ENCODE assay signal across 9 cellular contexts in genomic region chr2:54503192-54503591, GRCh38. TPM values are rescaled to one million over a fixed set of nuclear protein-coding genes. Genes with fewer than 3 reads are reported as not detected.
DNase-seq lines count a peak whose midpoint lies in the region; ATAC-seq and TF ChIP-seq lines count a peak whose summit lies in the region.
"Had no signal": no experiment of that assay in that cellular context is flagged by ENCODE, and none has a peak within 500 bp of the region (broad histone marks: within the 10 kb centered on the region; RNA-seq: fewer than 3 reads in every experiment).

No MANE protein-coding gene starts in this region.

- peak overlapping the region in 2 of 5 experiments; percentile 43 to 52 for H3K27ac Mint-ChIP-seq in brain
- H3K27ac Mint-ChIP-seq: immature natural killer cell had no signal

- no peaks in the 10 kb centered on the region for H3K36me3 Mint-ChIP-seq in brain
- H3K36me3 Mint-ChIP-seq: immature natural killer cell had no signal

- no peaks in the 10 kb centered on the region for H4K20me1 ChIP-seq in OCI-LY1 (ENCODE audit: insufficient read depth, low read length)

- H3K9me2 ChIP-seq in OCI-LY1 (ENCODE audit: low read depth, low read length) = no peaks in the 10 kb centered on the region

- no peak overlapping the region; the same call in 1 of the 2 replicates for H2AFZ ChIP-seq in OCI-LY1 (ENCODE audit: low read length)

- H3K27me3 ChIP-seq in OCI-LY1 (ENCODE audit: insufficient read depth, low read length) = no peaks in the 10 kb centered on the region

- no peak overlapping the region for H3K9ac ChIP-seq in OCI-LY1 (ENCODE audit: low read length)

- H3K27ac ChIP-seq in OCI-LY1 (ENCODE audit: low read depth, low read length, poor library complexity, severe bottlenecking) = no peak overlapping the region

- ATAC-seq in mucosa of descending colon (peak; percentile 34), GM21423 (IDR thresholded peaks at IDR 0.05; ENCODE audit: unreplicated experiment) (no peak), GM21737 (IDR thresholded peaks at IDR 0.05; ENCODE audit: unreplicated experiment) (no peak)

- H3K36me3 ChIP-seq in OCI-LY1 (ENCODE audit: insufficient read depth, low read length) (no peaks in the 10 kb centered on the region), mucosa of descending colon (ENCODE audit: low read depth) (no peaks in the 10 kb centered on the region)

- no peak overlapping the region for H3K4me3 Mint-ChIP-seq in brain
- H3K4me3 Mint-ChIP-seq: immature natural killer cell had no signal

- H3K9me3 ChIP-seq in OCI-LY1 (ENCODE audit: low read length) (no peaks in the 10 kb centered on the region), mucosa of descending colon (no peaks in the 10 kb centered on the region)

- H3K4me1 ChIP-seq in OCI-LY1 (ENCODE audit: insufficient read depth, low read length, severe bottlenecking) (peaks cover 13% of the 10 kb centered on the region), mucosa of descending colon (ENCODE audit: low read depth) (no peaks in the 10 kb centered on the region)

- H3K9me3 Mint-ChIP-seq in brain = no peaks in the 10 kb centered on the region
- H3K9me3 Mint-ChIP-seq: immature natural killer cell had no signal

- no peak overlapping the region for H3K4me3 ChIP-seq in OCI-LY1 (ENCODE audit: low read depth, low read length, poor library complexity, severe bottlenecking)
- H3K4me3 ChIP-seq in mucosa of descending colon = no peak overlapping the region

- intact Hi-C loops in mucosa of descending colon (cut with DNase I, micrococcal nuclease) = no loop called here

- TF ChIP-seq CTCF in OCI-LY1 (IDR thresholded peaks at IDR 0.05; ENCODE audit: low read length) = peak; percentile 95
- TF ChIP-seq CTCF in brain (conservative IDR thresholded peaks at IDR 0.05) = peak; percentile 37 to 66
- no peak for TF ChIP-seq CTCF in mucosa of descending colon (IDR thresholded peaks at IDR 0.05)

- H3K79me2 ChIP-seq in OCI-LY1 (ENCODE audit: insufficient read depth, low read length) = no peaks in the 10 kb centered on the region

- DNase-seq in COLO668 (lab: John Stamatoyannopoulos, UW; ENCODE audit: unreplicated experiment) (peak; percentile 16), GM19238 (ENCODE audit: insufficient read length, low spot score) (peak; percentile 16), mucosa of descending colon (peak in 2 of 3 donors; percentile 49 to 67), GF-D8 (lab: John Stamatoyannopoulos, UW) (no peak)

- H3K27me3 Mint-ChIP-seq in brain = no peaks in the 10 kb centered on the region

- peak overlapping the region; percentile 27; the same call in 1 of the 2 replicates for H3K4me2 ChIP-seq in OCI-LY1 (ENCODE audit: low read length)

- no peaks in the 10 kb centered on the region for H3F3A ChIP-seq in OCI-LY1 (ENCODE audit: insufficient read depth, low read length)

- peaks cover 68% of the 10 kb centered on the region for H3K4me1 Mint-ChIP-seq in brain
- H3K4me1 Mint-ChIP-seq: immature natural killer cell had no signal

RNA-seq across cellular contexts. Expression of gene SPTBN1, which starts 47.1 kb away (rescaled TPM):
- 128 TPM for polyA plus RNA-seq in brain (ENCODE audit: insufficient read depth, low read depth, low replicate concordance)
- total RNA-seq in mucosa of descending colon = 100 to 1,000 TPM; 237 to 396 (median 392) TPM
